ENCODE assay signal across 8 cellular contexts in the genomic region with DNA sequence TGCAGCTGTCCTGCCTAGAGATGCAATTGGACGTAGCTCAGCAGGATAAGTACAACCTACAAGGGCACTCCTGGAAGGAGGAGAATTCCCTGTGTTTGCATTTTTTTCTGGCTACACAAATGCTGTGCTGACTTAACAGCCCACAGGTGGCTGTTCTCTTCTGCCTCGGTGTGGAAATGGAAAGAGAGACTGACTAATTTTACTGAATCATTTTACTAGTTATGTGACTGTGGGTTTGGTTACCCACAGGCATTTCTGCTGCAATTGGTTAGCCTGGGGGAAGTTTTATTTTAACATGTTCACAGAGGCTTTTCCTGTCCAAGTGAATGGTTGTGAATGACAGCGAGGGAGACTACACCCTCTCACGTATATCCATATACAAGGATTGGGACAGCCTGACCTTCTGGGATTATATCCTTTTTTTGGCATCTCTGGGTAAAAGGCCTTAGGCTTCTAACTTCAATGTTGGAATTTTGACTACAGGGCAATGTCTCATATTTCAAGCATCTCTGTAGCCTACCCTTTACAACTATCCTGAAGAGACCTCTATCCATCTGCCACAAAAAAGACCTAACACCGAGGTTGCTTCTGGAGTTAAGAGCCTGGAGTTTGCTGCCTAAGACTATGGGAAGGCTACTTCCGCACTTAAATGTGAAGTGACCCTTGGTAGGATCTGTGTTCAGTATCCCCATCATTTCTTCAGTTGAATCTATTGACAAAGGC.
DNase-seq lines count a peak whose midpoint lies in the region; ATAC-seq, FAIRE-seq and TF ChIP-seq lines count a peak whose summit lies in the region.

No MANE protein-coding gene starts in this region.

- H3K79me1 ChIP-seq in neuronal stem cell (ENCODE audit: low read depth, low read length): no peaks in the 10 kb centered on the region

- no peak overlapping the region for H3K9ac ChIP-seq in mammary epithelial cell (ENCODE audit: insufficient read depth, low read length)
- H3K9ac ChIP-seq in neuronal stem cell (ENCODE audit: low read depth, low read length, poor library complexity): no peak overlapping the region

- in situ Hi-C loops in mammary epithelial cell (cut with MboI; ENCODE audit: low sequenced_read_pairs in 2 of 2): no loop called here

- H2AFZ ChIP-seq in mammary epithelial cell (ENCODE audit: low read depth, low read length): no peak overlapping the region
- H2AFZ ChIP-seq in neuronal stem cell (ENCODE audit: low read length): no peak overlapping the region

- no peak overlapping the region for H3K14ac ChIP-seq in neuronal stem cell (ENCODE audit: low read length)

- dilution Hi-C loops in mammary epithelial cell (cut with HindIII; ENCODE audit: low sequenced_read_pairs): no loop called here

- peak overlapping the region; percentile 47 for H3K4me2 ChIP-seq in mammary epithelial cell (ENCODE audit: insufficient read depth, low read depth, low read length)
- H3K4me2 ChIP-seq in neuronal stem cell (ENCODE audit: insufficient read depth, low read length, poor library complexity, severe bottlenecking): no peak overlapping the region

- no peak overlapping the region for H2BK15ac ChIP-seq in neuronal stem cell (ENCODE audit: low read length)

- H3K79me2 ChIP-seq in mammary epithelial cell (ENCODE audit: insufficient read depth, low read length): no peaks in the 10 kb centered on the region

- DNase-seq in NB4 (ENCODE audit: low read depth) (peak; percentile 11), mammary epithelial cell (peak; percentile 98), urothelium cell line (ENCODE audit: low spot score) (peak; percentile 79), left ventricle myocardium inferior (no peak), neuronal stem cell (ENCODE audit: low spot score) (no peak)
- DNase-seq in activated CD4-positive, CD25-positive, alpha-beta regulatory T cell (lab: John Stamatoyannopoulos, UW): no peak

- WGBS in mammary epithelial cell (ENCODE audit: low coverage, missing lambda C conversion rate): 18% methylated on average over 6 of the region's 6 CpGs
- no CpG with 5 or more reads among the region's 6 CpGs for WGBS in neuronal stem cell (ENCODE audit: extremely low coverage in 2 of 2, insufficient read length in 2 of 2, insufficient replicate concordance in 1 of 2), 2 donors

- H3K4me3 ChIP-seq in NB4 (ENCODE audit: low read depth, low read length) (no peak overlapping the region), mammary epithelial cell (replicated peaks in 1 of 3; ENCODE audit: insufficient read depth in 1 of 3, low read depth in 2 of 3, low read length in 3 of 3) (no peak overlapping the region), left ventricle myocardium inferior (no peak overlapping the region), neuronal stem cell (ENCODE audit: low read length in 2 of 2) (no peak overlapping the region)

- intact Hi-C loops in mammary epithelial cell (cut with micrococcal nuclease): loop anchor here (1.0 to 5.0 kb wide), 3 partner anchors 24 to 294 kb away; no protein-coding TSS in a partner anchor
- intact Hi-C loops in left ventricle myocardium inferior (cut with micrococcal nuclease): no loop called here

- H3K4me1 ChIP-seq in mammary epithelial cell (ENCODE audit: insufficient read depth, low read length) (peaks cover 14% of the 10 kb centered on the region), left ventricle myocardium inferior (no peaks in the 10 kb centered on the region), neuronal stem cell (ENCODE audit: control insufficient read depth in 2 of 2, insufficient read depth in 1 of 2, low read depth in 1 of 2, low read length in 2 of 2) (no peaks in the 10 kb centered on the region)

- no peak for FAIRE-seq in urothelium cell line (lab: Jason Lieb, UNC)

- no peaks in the 10 kb centered on the region for H3K36me3 ChIP-seq in mammary epithelial cell (ENCODE audit: insufficient read depth, low read length)
- no peaks in the 10 kb centered on the region for H3K36me3 ChIP-seq in left ventricle myocardium inferior
- no peaks in the 10 kb centered on the region for H3K36me3 ChIP-seq in neuronal stem cell (replicated peaks in 1 of 2; ENCODE audit: control insufficient read depth in 2 of 2, insufficient read depth in 2 of 2, low read length in 2 of 2)

- CTCF ChIA-PET in mammary epithelial cell (lab: Charles Lee; ENCODE audit: low non-redundant PET): interaction anchor here (0.5 to 0.7 kb wide), 2 partner anchors 225 to 242 kb away, joined by 3 to 4 read pairs; no protein-coding TSS in a partner anchor

- H3K4ac ChIP-seq in neuronal stem cell (ENCODE audit: low read length): no peak overlapping the region

- no peak overlapping the region for H3K23ac ChIP-seq in neuronal stem cell (ENCODE audit: low read depth, low read length, poor library complexity)

- ATAC-seq in GM18873 (IDR thresholded peaks at IDR 0.05; ENCODE audit: low FRiP score, unreplicated experiment) (peak; percentile 90), HG02610 (IDR thresholded peaks at IDR 0.05; ENCODE audit: unreplicated experiment) (peak; percentile 82)

- H4K8ac ChIP-seq in neuronal stem cell (ENCODE audit: low read depth, low read length): no peak overlapping the region

- peak overlapping the region; percentile 68 for H3K27ac ChIP-seq in mammary epithelial cell (ENCODE audit: insufficient read depth, low read depth, low read length)
- no peak overlapping the region for H3K27ac ChIP-seq in left ventricle myocardium inferior (replicated peaks)
- no peak overlapping the region for H3K27ac ChIP-seq in neuronal stem cell (replicated peaks; ENCODE audit: low read length)

- H3K27me3 ChIP-seq in mammary epithelial cell (ENCODE audit: insufficient read depth, low read length) (no peaks in the 10 kb centered on the region), left ventricle myocardium inferior (ENCODE audit: low read depth) (no peaks in the 10 kb centered on the region), neuronal stem cell (ENCODE audit: control insufficient read depth in 3 of 3, insufficient read depth in 3 of 3, low read depth in 1 of 3, low read length in 3 of 3) (no peaks in the 10 kb centered on the region)

- no peak overlapping the region for H2BK12ac ChIP-seq in neuronal stem cell (ENCODE audit: low read length)

- H3K9me3 ChIP-seq in mammary epithelial cell (replicated peaks; ENCODE audit: insufficient read depth, low read length) (no peaks in the 10 kb centered on the region), left ventricle myocardium inferior (replicated peaks) (no peaks in the 10 kb centered on the region), neuronal stem cell (replicated peaks in 1 of 2; ENCODE audit: control insufficient read depth in 2 of 2, insufficient read depth in 1 of 2, low read depth in 1 of 2, low read length in 2 of 2) (no peaks in the 10 kb centered on the region)

- TSS peak; percentile 29 for BruUV-seq in mammary epithelial cell (replicated peaks; lab: Mats Ljungman, UMichigan)

- H2BK120ac ChIP-seq in neuronal stem cell (ENCODE audit: low read depth, low read length): no peak overlapping the region

- H3K18ac ChIP-seq in neuronal stem cell (ENCODE audit: low read length): no peak overlapping the region

- TF ChIP-seq CTCF in NB4 (IDR thresholded peaks at IDR 0.05; ENCODE audit: low read depth, low read length) (no peak), mammary epithelial cell (conservative IDR thresholded peaks at IDR 0.05 in 1 of 2, IDR thresholded peaks at IDR 0.05 in 1 of 2; ENCODE audit: extremely low read depth in 1 of 2, insufficient read depth in 1 of 2, low read depth in 1 of 2, low read length in 2 of 2) (peak in 1 of 2 donors; percentile 27), left ventricle myocardium inferior (IDR thresholded peaks at IDR 0.05; ENCODE audit: borderline replicate concordance) (no peak)

- H2AK5ac ChIP-seq in neuronal stem cell (ENCODE audit: low read depth, low read length): no peak overlapping the region

- H2BK5ac ChIP-seq in neuronal stem cell (ENCODE audit: low read length): no peak overlapping the region

- H4K91ac ChIP-seq in neuronal stem cell (ENCODE audit: low read depth, low read length, poor library complexity): no peak overlapping the region

- TF ChIP-seq POLR2A in NB4 (IDR thresholded peaks at IDR 0.05; ENCODE audit: extremely low read depth, insufficient read length): no peak

- H4K20me1 ChIP-seq in mammary epithelial cell (ENCODE audit: insufficient read depth, low read length): no peaks in the 10 kb centered on the region

Comparison
In these comparisons a context has a peak if more than half of its experiments do, and no peak if none do; other contexts are left out.
1. DNase-seq: peak in NB4 (single experiment), mammary epithelial cell (single experiment) and urothelium cell line (single experiment); none in left ventricle myocardium inferior (single experiment), neuronal stem cell (single experiment) and activated CD4-positive, CD25-positive, alpha-beta regulatory T cell (0 of 4).